In genomic region chr22:20632082-20632481, GRCh38 we compare ENCODE assay signal across 23 cellular contexts.
"Had no signal": no experiment of that assay in that cellular context is flagged by ENCODE, and none has a peak within 500 bp of the region (broad histone marks: within the 10 kb centered on the region; RNA-seq: fewer than 3 reads in every experiment).

No MANE protein-coding gene starts in this region.

- H3K4me3 ChIP-seq: MG63, SJSA1, SK-N-MC had no signal

- H3K36me3 ChIP-seq: MG63, SJSA1 had no signal

- FAIRE-seq: RCC 7860 had no signal

- H3K27me3 ChIP-seq: MG63 had no signal

- DNase-seq: Karpas-422, KG1, MG63, NCI-H1092, NCI-H1105 treated with DMSO at 0.1 percent for 48 hours, NCI-H1417 treated with DMSO at 0.1 percent for 48 hours, NCI-H146, NCI-H1694 treated with DMSO at 0.1 percent for 48 hours, NCI-H2029, NCI-H2081 treated with DMSO at 0.1 percent for 48 hours, NCI-H2171, NCI-H226, NCI-H446, NCI-H510A, NCI-H524 treated with DMSO at 0.1 percent for 48 hours, NCI-H69, NCI-H774, Right ventricle myocardium superior, RPMI8226, SIG-M5 had no signal

- H3K27ac ChIP-seq: SJSA1, SK-N-MC had no signal

- H3K9me3 ChIP-seq: MG63, SJSA1 had no signal

- H3K4me1 ChIP-seq: SJSA1 had no signal
